In the genomic region with DNA sequence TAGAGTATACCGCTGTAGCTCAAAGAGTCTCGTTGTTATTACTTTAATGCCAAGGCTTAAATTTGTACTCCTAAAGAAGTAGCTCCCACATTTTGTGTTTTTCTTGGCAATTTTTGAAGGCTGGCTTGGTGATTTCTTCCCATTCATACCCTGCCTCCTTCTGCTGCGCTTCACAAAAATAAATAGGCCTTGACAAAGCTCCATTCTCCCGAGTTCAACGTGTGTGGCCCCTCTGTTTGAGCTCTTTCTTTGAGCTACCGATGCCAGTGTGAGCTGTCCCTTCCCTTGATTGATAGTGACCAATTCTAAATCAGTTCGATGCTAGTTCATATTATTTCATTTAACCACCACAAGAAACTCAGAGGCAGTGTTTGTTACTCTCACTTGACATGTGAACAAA, we compare ENCODE assay signal across 14 cellular contexts.
A peak's percentile ranks its signal among the peaks of the same experiment; 100 is the strongest.
DNase-seq lines count a peak whose midpoint lies in the region; ATAC-seq and TF ChIP-seq lines count a peak whose summit lies in the region.
"Had no signal": no experiment of that assay in that cellular context is flagged by ENCODE, and none has a peak within 500 bp of the region (broad histone marks: within the 10 kb centered on the region; RNA-seq: fewer than 3 reads in every experiment).

No MANE protein-coding gene starts in this region.

- peak; percentile 60 to 66 for DNase-seq in SJSA1 (ENCODE audit: low read depth in 1 of 2, low spot score in 2 of 2)
- DNase-seq in globus pallidus (ENCODE audit: low spot score): peak; percentile 36
- peak; percentile 53 for DNase-seq in pons (ENCODE audit: low spot score)
- no peak for DNase-seq in CD8-positive, alpha-beta memory T cell
- DNase-seq in NCI-H510A treated with DMSO at 0.1 percent for 48 hours (lab: John Stamatoyannopoulos, UW): no peak
- DNase-seq in natural killer cell: no peak
- DNase-seq: ACHN; BE2C; C1 segment of cervical spinal cord; Caco-2; CD4-positive, CD25-positive, alpha-beta regulatory T cell had no signal

- H3K27ac ChIP-seq in SJSA1: no peak overlapping the region
- no peak overlapping the region for H3K27ac ChIP-seq in CD8-positive, alpha-beta memory T cell (ENCODE audit: low read depth, low read length)
- H3K27ac ChIP-seq: HL-60 had no signal

- CTCF ChIA-PET in CD8-positive, alpha-beta memory T cell (lab: Charles Lee): interaction anchor here (0.6 to 1.6 kb wide), 2 partner anchors 11 to 275 kb away, joined by 3 to 4 read pairs; no protein-coding TSS in a partner anchor

- no peaks in the 10 kb centered on the region for H3K27me3 Mint-ChIP-seq in CD8-positive, alpha-beta memory T cell
- H3K27me3 Mint-ChIP-seq in natural killer cell (ENCODE audit: low read depth in 2 of 2): no peaks in the 10 kb centered on the region
- H3K27me3 Mint-ChIP-seq: CD4-positive, CD25-positive, alpha-beta regulatory T cell had no signal

- intact Hi-C loops in natural killer cell (cut with micrococcal nuclease): no loop called here

- no peaks in the 10 kb centered on the region for H3K36me3 ChIP-seq in SJSA1
- H3K36me3 ChIP-seq in CD8-positive, alpha-beta memory T cell (ENCODE audit: insufficient read depth, low read length): no peaks in the 10 kb centered on the region
- H3K36me3 ChIP-seq: BE2C, HAP-1 had no signal

- ATAC-seq in HG03039 (IDR thresholded peaks at IDR 0.05; ENCODE audit: unreplicated experiment): no peak
- no peak for ATAC-seq in natural killer cell

- H3K4me1 ChIP-seq in SJSA1 (replicated peaks): peaks cover 26% of the 10 kb centered on the region
- no peaks in the 10 kb centered on the region for H3K4me1 ChIP-seq in CD8-positive, alpha-beta memory T cell (ENCODE audit: insufficient read depth, low read length)
- H3K4me1 ChIP-seq: BE2C, Caco-2, HAP-1 had no signal

- no peak overlapping the region for H3K4me3 Mint-ChIP-seq in CD8-positive, alpha-beta memory T cell
- no peak overlapping the region for H3K4me3 Mint-ChIP-seq in natural killer cell

- peaks cover 6 to 45% (median 21%) of the 10 kb centered on the region in 3 donors for H3K36me3 Mint-ChIP-seq in CD8-positive, alpha-beta memory T cell
- H3K36me3 Mint-ChIP-seq in natural killer cell: no peaks in the 10 kb centered on the region

- no peak overlapping the region for H3K4me3 ChIP-seq in SJSA1
- no peak overlapping the region for H3K4me3 ChIP-seq in CD8-positive, alpha-beta memory T cell (ENCODE audit: low read length)
- H3K4me3 ChIP-seq: HAP-1 had no signal

- TF ChIP-seq CTCF in natural killer cell (IDR thresholded peaks at IDR 0.05): no peak

- peaks cover 4 to 8% (median 6%) of the 10 kb centered on the region in 3 donors for H3K4me1 Mint-ChIP-seq in CD8-positive, alpha-beta memory T cell
- H3K4me1 Mint-ChIP-seq in natural killer cell: no peaks in the 10 kb centered on the region

- POLR2A ChIA-PET in CD8-positive, alpha-beta memory T cell (lab: Charles Lee): no interaction called here

- H3K9me3 ChIP-seq in SJSA1 (replicated peaks): no peaks in the 10 kb centered on the region
- no peaks in the 10 kb centered on the region for H3K9me3 ChIP-seq in CD8-positive, alpha-beta memory T cell (ENCODE audit: low read length)
- H3K9me3 ChIP-seq: BE2C, Caco-2, HAP-1 had no signal

- H3K9me3 Mint-ChIP-seq in CD8-positive, alpha-beta memory T cell: no peaks in the 10 kb centered on the region
- H3K9me3 Mint-ChIP-seq in natural killer cell: no peaks in the 10 kb centered on the region

- no peaks in the 10 kb centered on the region for H3K27me3 ChIP-seq in SJSA1 (replicated peaks)
- no peaks in the 10 kb centered on the region for H3K27me3 ChIP-seq in CD8-positive, alpha-beta memory T cell (ENCODE audit: insufficient read depth, low read length, poor library complexity, severe bottlenecking)
- H3K27me3 ChIP-seq: BE2C had no signal

- H3K27ac Mint-ChIP-seq in CD8-positive, alpha-beta memory T cell: no peak overlapping the region
- no peak overlapping the region for H3K27ac Mint-ChIP-seq in natural killer cell
- H3K27ac Mint-ChIP-seq: CD4-positive, CD25-positive, alpha-beta regulatory T cell had no signal

Comparison
In these comparisons a context has a peak if more than half of its experiments do, and no peak if none do; other contexts are left out.
1. DNase-seq: peak in SJSA1 (2 of 2), globus pallidus (single experiment) and pons (single experiment); none in CD8-positive, alpha-beta memory T cell (0 of 5), NCI-H510A treated with DMSO at 0.1 percent for 48 hours (single experiment) and natural killer cell (single experiment).